Comparison of ENCODE assay signal across 11 cellular contexts in genomic region chr7:1691601-1692499, GRCh38. TPM values are rescaled to one million over a fixed set of nuclear protein-coding genes. Genes with fewer than 3 reads are reported as not detected.
DNase-seq lines count a peak whose midpoint lies in the region; ATAC-seq and TF ChIP-seq lines count a peak whose summit lies in the region.
"Had no signal": no experiment of that assay in that cellular context is flagged by ENCODE, and none has a peak within 500 bp of the region (broad histone marks: within the 10 kb centered on the region; RNA-seq: fewer than 3 reads in every experiment).

No MANE protein-coding gene starts in this region.

- no peak overlapping the region for H3K4me3 Mint-ChIP-seq in WTC11
- H3K4me3 Mint-ChIP-seq: GM23338 had no signal

- peaks cover 8% of the 10 kb centered on the region for H3K4me1 Mint-ChIP-seq in WTC11

- intact Hi-C loops in Right ventricle myocardium superior (cut with DNase I) (no loop called here), posterior cingulate gyrus (cut with DNase I) (no loop called here)

- TF ChIP-seq CTCF in WTC11 (IDR thresholded peaks at IDR 0.05) (no peak), brain microvascular endothelial cell (IDR thresholded peaks at IDR 0.05; ENCODE audit: low read depth, low read length, missing control alignments) (no peak)

- no peak overlapping the region for H3K27ac ChIP-seq in brain microvascular endothelial cell

- no peaks in the 10 kb centered on the region for H3K27me3 ChIP-seq in brain microvascular endothelial cell (replicated peaks)

- POLR2A ChIA-PET in WTC11 (lab: Charles Lee) (no interaction called here), HEK293T (lab: Yijun Ruan, JAX) (no interaction called here)

- no peak overlapping the region for H3K27ac Mint-ChIP-seq in WTC11
- H3K27ac Mint-ChIP-seq: GM23338 had no signal

- peak; percentile 22 for DNase-seq in EH (ENCODE audit: low read depth)
- peak; percentile 9 for DNase-seq in WTC11 (ENCODE audit: low spot score)
- peak; percentile 77 for DNase-seq in Right ventricle myocardium superior
- DNase-seq in posterior cingulate gyrus, result peak; percentile 38 to 94 (median 51)
- DNase-seq in HEK293T (ENCODE audit: extremely low spot score), result no peak
- DNase-seq in middle frontal gyrus (ENCODE audit: extremely low spot score, low spot score), result no peak
- DNase-seq in brain microvascular endothelial cell, result no peak
- DNase-seq: NCI-H1436 treated with DMSO at 0.1 percent for 48 hours had no signal

- no peak overlapping the region for H3K4me3 ChIP-seq in brain microvascular endothelial cell (ENCODE audit: low read depth, low read length)
- H3K4me3 ChIP-seq: GM23338, lung had no signal

- H3K36me3 ChIP-seq in brain microvascular endothelial cell (replicated peaks), result no peaks in the 10 kb centered on the region

- in situ Hi-C loops in brain microvascular endothelial cell (cut with HindIII; ENCODE audit: low pct_ligation_motif_present, low sequenced_read_pairs), result no loop called here

- peaks cover 4% of the 10 kb centered on the region; the same call in 1 of the 2 replicates for H3K36me3 Mint-ChIP-seq in WTC11

- CTCF ChIA-PET in WTC11 (lab: Charles Lee), result interaction anchor here (1.1 to 1.9 kb wide), 2 partner anchors 16 to 28 kb away, joined by 3 to 6 read pairs; no protein-coding TSS in a partner anchor
- CTCF ChIA-PET in HEK293T (lab: Yijun Ruan, JAX), result no interaction called here

- no peaks in the 10 kb centered on the region; the same call in 1 of the 2 replicates for H3K27me3 Mint-ChIP-seq in WTC11 (ENCODE audit: low read depth)

- no peak for ATAC-seq in WTC11
- ATAC-seq in Right ventricle myocardium superior (ENCODE audit: poor library complexity), result peak; percentile 91
- ATAC-seq in GM21825 (IDR thresholded peaks at IDR 0.05; ENCODE audit: unreplicated experiment), result no peak
- ATAC-seq: GM23338 had no signal

- peaks cover 11% of the 10 kb centered on the region for H3K9me3 Mint-ChIP-seq in WTC11
- H3K9me3 Mint-ChIP-seq: GM23338 had no signal

TF ChIP-seq in WTC11, 78 proteins besides CTCF, POLR2A, EP300 and RAD21 (continues in another document):
- TF ChIP-seq ZNF396 (CRISPR knock-in tag; IDR thresholded peaks at IDR 0.05; ENCODE audit: borderline replicate concordance), result no peak
- TF ChIP-seq, protein P1, sequence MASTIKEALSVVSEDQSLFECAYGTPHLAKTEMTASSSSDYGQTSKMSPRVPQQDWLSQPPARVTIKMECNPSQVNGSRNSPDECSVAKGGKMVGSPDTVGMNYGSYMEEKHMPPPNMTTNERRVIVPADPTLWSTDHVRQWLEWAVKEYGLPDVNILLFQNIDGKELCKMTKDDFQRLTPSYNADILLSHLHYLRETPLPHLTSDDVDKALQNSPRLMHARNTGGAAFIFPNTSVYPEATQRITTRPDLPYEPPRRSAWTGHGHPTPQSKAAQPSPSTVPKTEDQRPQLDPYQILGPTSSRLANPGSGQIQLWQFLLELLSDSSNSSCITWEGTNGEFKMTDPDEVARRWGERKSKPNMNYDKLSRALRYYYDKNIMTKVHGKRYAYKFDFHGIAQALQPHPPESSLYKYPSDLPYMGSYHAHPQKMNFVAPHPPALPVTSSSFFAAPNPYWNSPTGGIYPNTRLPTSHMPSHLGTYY (CRISPR knock-in tag; IDR thresholded peaks at IDR 0.05), result no peak
- no peak for TF ChIP-seq TP53 (CRISPR knock-in tag; IDR thresholded peaks at IDR 0.05)
- no peak for TF ChIP-seq ATF2 (CRISPR knock-in tag; IDR thresholded peaks at IDR 0.05; ENCODE audit: borderline replicate concordance, low read depth)
- TF ChIP-seq ZMAT4 (CRISPR knock-in tag; IDR thresholded peaks at IDR 0.05), result no peak
- no peak for TF ChIP-seq PRRX2 (CRISPR knock-in tag; IDR thresholded peaks at IDR 0.05)
- TF ChIP-seq, protein P2, sequence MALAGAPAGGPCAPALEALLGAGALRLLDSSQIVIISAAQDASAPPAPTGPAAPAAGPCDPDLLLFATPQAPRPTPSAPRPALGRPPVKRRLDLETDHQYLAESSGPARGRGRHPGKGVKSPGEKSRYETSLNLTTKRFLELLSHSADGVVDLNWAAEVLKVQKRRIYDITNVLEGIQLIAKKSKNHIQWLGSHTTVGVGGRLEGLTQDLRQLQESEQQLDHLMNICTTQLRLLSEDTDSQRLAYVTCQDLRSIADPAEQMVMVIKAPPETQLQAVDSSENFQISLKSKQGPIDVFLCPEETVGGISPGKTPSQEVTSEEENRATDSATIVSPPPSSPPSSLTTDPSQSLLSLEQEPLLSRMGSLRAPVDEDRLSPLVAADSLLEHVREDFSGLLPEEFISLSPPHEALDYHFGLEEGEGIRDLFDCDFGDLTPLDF (CRISPR knock-in tag; IDR thresholded peaks at IDR 0.05), result no peak

TF ChIP-seq in HEK293T, 16 proteins besides CTCF, POLR2A, EP300 and RAD21:
- TF ChIP-seq FOXM1 (IDR thresholded peaks at IDR 0.05; ENCODE audit: borderline replicate concordance), result no peak
- TF ChIP-seq ZNF384 (IDR thresholded peaks at IDR 0.05), result no peak
- TF ChIP-seq BHLHE40 (IDR thresholded peaks at IDR 0.05; ENCODE audit: borderline replicate concordance), result no peak
- TF ChIP-seq CTBP1 (IDR thresholded peaks at IDR 0.05; ENCODE audit: borderline replicate concordance), result no peak
- no peak for TF ChIP-seq ARNT (IDR thresholded peaks at IDR 0.05)
- TF ChIP-seq NFRKB (IDR thresholded peaks at IDR 0.05), result no peak
- TF ChIP-seq SUZ12 (IDR thresholded peaks at IDR 0.05), result no peak
- no peak for TF ChIP-seq FOXA1 (IDR thresholded peaks at IDR 0.05)
- no peak for TF ChIP-seq L3MBTL2 (conservative IDR thresholded peaks at IDR 0.05)

RNA-seq across cellular contexts. Expression of gene ELFN1, which starts 21.8 kb away (rescaled TPM):
- total RNA-seq in WTC11 (2021) (4.1 to 4.6 TPM (median 4.4 TPM) in 3 replicates), Right ventricle myocardium superior (10.8 TPM)

Comparison
In these comparisons a context has a peak if more than half of its experiments do, and no peak if none do; other contexts are left out.
1. DNase-seq: peak in EH (single experiment), WTC11 (single experiment), Right ventricle myocardium superior (single experiment) and posterior cingulate gyrus (10 of 10); none in HEK293T (single experiment), middle frontal gyrus (single experiment) and brain microvascular endothelial cell (single experiment).